In the genomic region with DNA sequence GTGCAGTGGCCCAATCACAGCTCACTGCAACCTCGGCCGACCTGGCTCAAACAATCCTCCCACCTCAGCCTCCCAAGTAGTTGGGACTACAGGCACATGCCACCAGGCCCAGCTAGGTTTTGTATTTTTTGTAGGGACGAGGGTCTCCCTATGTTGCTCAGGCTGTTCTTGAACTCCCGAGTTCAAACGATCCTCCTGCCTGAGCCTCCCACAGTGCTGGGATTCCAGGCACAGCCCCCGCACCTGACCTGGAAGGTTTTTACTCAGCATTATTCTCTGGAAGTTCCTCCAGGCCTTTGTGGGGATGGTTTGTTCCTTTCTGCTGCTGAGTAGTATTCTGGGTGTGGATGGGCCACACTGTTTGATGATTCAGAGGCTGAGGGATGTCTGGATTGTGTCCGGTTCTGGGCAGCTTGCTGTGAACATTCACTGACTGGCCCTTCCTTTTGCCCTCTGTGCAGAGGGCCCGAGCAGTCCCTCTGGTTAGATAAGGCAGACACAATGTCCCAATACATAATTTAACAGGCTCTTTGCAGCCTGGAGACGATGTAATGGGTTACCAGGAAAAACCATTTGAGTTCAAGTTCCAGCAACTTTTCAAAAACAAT, we compare ENCODE assay signal across 10 cellular contexts. TPM values are rescaled to one million over a fixed set of nuclear protein-coding genes. Genes with fewer than 3 reads are reported as not detected.
DNase-seq lines count a peak whose midpoint lies in the region; ATAC-seq, FAIRE-seq and TF ChIP-seq lines count a peak whose summit lies in the region.
"Had no signal": no experiment of that assay in that cellular context is flagged by ENCODE, and none has a peak within 500 bp of the region (broad histone marks: within the 10 kb centered on the region; RNA-seq: fewer than 3 reads in every experiment).

No MANE protein-coding gene starts in this region.

- H3K9ac ChIP-seq in NT2/D1 (ENCODE audit: insufficient read length, low read depth) (peak overlapping the region; percentile 18), kidney (ENCODE audit: low read length in 2 of 2) (no peak overlapping the region)

- WGBS in mesodermal cell (ENCODE audit: insufficient coverage in 2 of 2), 2 experiments: 71 to 84% methylated on average over 3 to 4 of the region's 9 CpGs

- no peaks in the 10 kb centered on the region for H3K36me3 ChIP-seq in NT2/D1 (ENCODE audit: insufficient read depth, insufficient read length, low read length)
- H3K36me3 ChIP-seq in mesodermal cell (ENCODE audit: control insufficient read depth, insufficient read depth, low read length): no peaks in the 10 kb centered on the region
- H3K36me3 ChIP-seq in kidney (ENCODE audit: control insufficient read depth in 1 of 2, insufficient read depth in 2 of 2, low read length in 2 of 2): no peaks in the 10 kb centered on the region

- H3K9me3 ChIP-seq in NT2/D1 (ENCODE audit: insufficient read depth, low read length): no peaks in the 10 kb centered on the region
- no peaks in the 10 kb centered on the region for H3K9me3 ChIP-seq in mesodermal cell (ENCODE audit: control insufficient read depth, low read length)
- no peaks in the 10 kb centered on the region for H3K9me3 ChIP-seq in kidney (ENCODE audit: control insufficient read depth in 1 of 2, low read length in 2 of 2)

- TF ChIP-seq CTCF in kidney (IDR thresholded peaks at IDR 0.05; ENCODE audit: borderline replicate concordance, extremely low read depth, insufficient read depth): no peak

- FAIRE-seq in urothelium cell line (lab: Jason Lieb, UNC) (no peak), kidney (lab: Jason Lieb, UNC) (no peak)
- FAIRE-seq: TTC549 had no signal

- DNase-seq in NT2/D1 (ENCODE audit: low read depth, low spot score) (no peak), epithelial cell of prostate (ENCODE audit: low read depth, low spot score) (peak; percentile 33), urothelium cell line (ENCODE audit: low spot score) (peak; percentile 86), kidney (no peak), NCI-H345 treated with DMSO at 0.1 percent for 48 hours (lab: John Stamatoyannopoulos, UW; ENCODE audit: unreplicated experiment) (no peak)
- DNase-seq: NCI-H1092 treated with DMSO at 0.1 percent for 48 hours had no signal

- H3K4me3 ChIP-seq in NT2/D1 (ENCODE audit: insufficient read length, low read depth): no peak overlapping the region
- no peak overlapping the region for H3K4me3 ChIP-seq in mesodermal cell (ENCODE audit: extremely low read depth, insufficient read depth, low read length, poor library complexity, severe bottlenecking)
- no peak overlapping the region for H3K4me3 ChIP-seq in kidney (ENCODE audit: low read length in 2 of 2)

- H3K27me3 ChIP-seq in NT2/D1 (ENCODE audit: insufficient read depth, insufficient read length): no peaks in the 10 kb centered on the region

- ATAC-seq in GM18520 (IDR thresholded peaks at IDR 0.05; ENCODE audit: unreplicated experiment) (no peak), HG02759 (IDR thresholded peaks at IDR 0.05; ENCODE audit: unreplicated experiment) (no peak)

- intact Hi-C loops in kidney (cut with DNase I): no loop called here

- peak overlapping the region; percentile 85 for H3K27ac ChIP-seq in epithelial cell of prostate
- peak overlapping the region; percentile 93 for H3K27ac ChIP-seq in mesodermal cell (ENCODE audit: low read depth, low read length, severe bottlenecking)
- H3K27ac ChIP-seq in kidney (ENCODE audit: low read depth in 2 of 2, low read length in 2 of 2): peak overlapping the region in 1 of 2 donors; percentile 37

- H3K4me1 ChIP-seq in NT2/D1 (ENCODE audit: insufficient read depth, insufficient read length) (peaks cover 12% of the 10 kb centered on the region), mesodermal cell (ENCODE audit: control insufficient read depth, insufficient read depth, low read length, poor library complexity, severe bottlenecking) (peaks cover 22% of the 10 kb centered on the region), kidney (ENCODE audit: control insufficient read depth in 1 of 2, insufficient read depth in 1 of 2, low read depth in 1 of 2, low read length in 2 of 2) (no peaks in the 10 kb centered on the region)

RNA-seq across cellular contexts. Expression of a gene that starts 6.0 kb away (rescaled TPM):
- 18.1 TPM for polyA plus RNA-seq in mesodermal cell (2013, experiment 1 of 2)
- 20.6 TPM for polyA plus RNA-seq in mesodermal cell (2013, experiment 2 of 2)
- total RNA-seq in kidney: 48.5 TPM
- polyA plus RNA-seq in kidney (ENCODE audit: insufficient read depth, low read depth, low replicate concordance): 8.8 TPM

Comparison
In these comparisons a context has a peak if more than half of its experiments do, and no peak if none do; other contexts are left out.
1. DNase-seq: peak in epithelial cell of prostate (single experiment) and urothelium cell line (single experiment); none in NT2/D1 (single experiment), kidney (single experiment) and NCI-H345 treated with DMSO at 0.1 percent for 48 hours (single experiment).